10 cellular contexts compared by ENCODE assay signal in genomic region chr12:106645074-106645421, GRCh38.
A peak's percentile ranks its signal among the peaks of the same experiment; 100 is the strongest.
DNase-seq lines count a peak whose midpoint lies in the region; ATAC-seq and TF ChIP-seq lines count a peak whose summit lies in the region.
"Had no signal": no experiment of that assay in that cellular context is flagged by ENCODE, and none has a peak within 500 bp of the region (broad histone marks: within the 10 kb centered on the region; RNA-seq: fewer than 3 reads in every experiment).

No MANE protein-coding gene starts in this region.

- H3K27ac Mint-ChIP-seq in CD4-positive, alpha-beta T cell: no peak overlapping the region
- H3K27ac Mint-ChIP-seq in HFFc6: no peak overlapping the region
- H3K27ac Mint-ChIP-seq: activated CD8-positive, alpha-beta T cell treated with anti-CD3 and anti-CD28 coated beads for 36 hours; memory B cell had no signal

- no peak for TF ChIP-seq EP300 in sigmoid colon (IDR thresholded peaks at IDR 0.05)

- H3K4me3 Mint-ChIP-seq in CD4-positive, alpha-beta T cell: no peak overlapping the region
- no peak overlapping the region for H3K4me3 Mint-ChIP-seq in HFFc6
- H3K4me3 Mint-ChIP-seq: activated CD8-positive, alpha-beta T cell treated with anti-CD3 and anti-CD28 coated beads for 36 hours; memory B cell had no signal

- H4K20me1 ChIP-seq in smooth muscle cell (ENCODE audit: low read depth): no peaks in the 10 kb centered on the region

- ATAC-seq in RWPE2 (ENCODE audit: low read depth) (peak; percentile 62; the same call in 2 of the 3 replicates), Right ventricle myocardium superior (ENCODE audit: poor library complexity) (peak; percentile 92)
- ATAC-seq in CD4-positive, alpha-beta T cell (ENCODE audit: poor library complexity): no peak
- ATAC-seq: activated CD8-positive, alpha-beta T cell treated with anti-CD3 and anti-CD28 coated beads for 36 hours had no signal

- no peak for TF ChIP-seq POLR2A in sigmoid colon (IDR thresholded peaks at IDR 0.05)

- H3K36me3 ChIP-seq in RWPE2 (ENCODE audit: low read depth) (no peaks in the 10 kb centered on the region), sigmoid colon (no peaks in the 10 kb centered on the region), smooth muscle cell (ENCODE audit: low read depth) (no peaks in the 10 kb centered on the region)

- H3K27ac ChIP-seq in RWPE2 (ENCODE audit: poor library complexity, severe bottlenecking): no peak overlapping the region
- no peak overlapping the region for H3K27ac ChIP-seq in sigmoid colon
- no peak overlapping the region for H3K27ac ChIP-seq in CD4-positive, alpha-beta T cell (ENCODE audit: low read depth, low read length)
- H3K27ac ChIP-seq in smooth muscle cell (ENCODE audit: low read depth): no peak overlapping the region

- no peak overlapping the region for H3K9ac ChIP-seq in smooth muscle cell (ENCODE audit: low read depth)

- intact Hi-C loops in Right ventricle myocardium superior (cut with DNase I): no loop called here
- intact Hi-C loops in sigmoid colon (cut with DNase I): no loop called here
- intact Hi-C loops in CD4-positive, alpha-beta T cell (cut with DNase I, micrococcal nuclease): no loop called here

- CTCF ChIA-PET in CD4-positive, alpha-beta T cell (lab: Charles Lee): no interaction called here

- peak; percentile 39 for DNase-seq in HuH-7.5 (ENCODE audit: low spot score)
- DNase-seq in RWPE2 (ENCODE audit: low spot score): no peak
- peak; percentile 84 for DNase-seq in Right ventricle myocardium superior
- DNase-seq in sigmoid colon: peak; percentile 81
- no peak for DNase-seq in CD4-positive, alpha-beta T cell
- DNase-seq in smooth muscle cell (lab: John Stamatoyannopoulos, UW; ENCODE audit: unreplicated experiment): no peak
- DNase-seq in HFFc6: no peak
- no peak for DNase-seq in NAMALWA (ENCODE audit: low spot score)
- DNase-seq: activated CD8-positive, alpha-beta T cell treated with anti-CD3 and anti-CD28 coated beads for 36 hours had no signal

- no peaks in the 10 kb centered on the region for H3K79me2 ChIP-seq in smooth muscle cell (ENCODE audit: low read depth)

- H3K4me2 ChIP-seq in smooth muscle cell: no peak overlapping the region

- H3K9me3 Mint-ChIP-seq in CD4-positive, alpha-beta T cell: no peaks in the 10 kb centered on the region
- no peaks in the 10 kb centered on the region for H3K9me3 Mint-ChIP-seq in HFFc6
- H3K9me3 Mint-ChIP-seq: activated CD8-positive, alpha-beta T cell treated with anti-CD3 and anti-CD28 coated beads for 36 hours; memory B cell had no signal

- TF ChIP-seq CTCF in RWPE2 (IDR thresholded peaks at IDR 0.05; ENCODE audit: poor library complexity, severe bottlenecking): no peak
- no peak for TF ChIP-seq CTCF in sigmoid colon (IDR thresholded peaks at IDR 0.05)
- no peak for TF ChIP-seq CTCF in CD4-positive, alpha-beta T cell (IDR thresholded peaks at IDR 0.05)
- TF ChIP-seq CTCF in smooth muscle cell (IDR thresholded peaks at IDR 0.05; ENCODE audit: borderline replicate concordance, insufficient read depth, poor library complexity, severe bottlenecking): no peak
- no peak for TF ChIP-seq CTCF in HFFc6 (IDR thresholded peaks at IDR 0.05)

- WGBS in sigmoid colon, 2 donors: 22 to 69% methylated on average over 16 of the region's 16 CpGs
- 91% methylated on average over 16 of the region's 16 CpGs for WGBS in smooth muscle cell (ENCODE audit: low lambda C conversion rate)

- H3K4me1 Mint-ChIP-seq in CD4-positive, alpha-beta T cell (ENCODE audit: low read depth): no peaks in the 10 kb centered on the region
- H3K4me1 Mint-ChIP-seq in HFFc6 (ENCODE audit: low read depth): peaks cover 16% of the 10 kb centered on the region
- H3K4me1 Mint-ChIP-seq: memory B cell had no signal

- H3K9me3 ChIP-seq in RWPE2 (ENCODE audit: severe bottlenecking) (no peaks in the 10 kb centered on the region), sigmoid colon (no peaks in the 10 kb centered on the region), smooth muscle cell (replicated peaks; ENCODE audit: low read depth) (no peaks in the 10 kb centered on the region)
- H3K9me3 ChIP-seq in CD4-positive, alpha-beta T cell (ENCODE audit: control insufficient read depth, low read length): no peaks in the 10 kb centered on the region

- H3K4me3 ChIP-seq in RWPE2 (ENCODE audit: severe bottlenecking) (no peak overlapping the region), sigmoid colon (no peak overlapping the region), smooth muscle cell (no peak overlapping the region)

- H3F3A ChIP-seq in smooth muscle cell (ENCODE audit: low read depth): no peaks in the 10 kb centered on the region

- H2AFZ ChIP-seq in smooth muscle cell (ENCODE audit: low read depth): no peak overlapping the region

- H3K27me3 ChIP-seq in RWPE2 (ENCODE audit: insufficient read depth, poor library complexity, severe bottlenecking): no peaks in the 10 kb centered on the region
- H3K27me3 ChIP-seq in sigmoid colon: no peaks in the 10 kb centered on the region
- no peaks in the 10 kb centered on the region for H3K27me3 ChIP-seq in CD4-positive, alpha-beta T cell (ENCODE audit: control insufficient read depth, insufficient read depth, low read length)
- H3K27me3 ChIP-seq in smooth muscle cell (ENCODE audit: low read depth): peaks cover 4% of the 10 kb centered on the region

- POLR2A ChIA-PET in CD4-positive, alpha-beta T cell (lab: Charles Lee): no interaction called here

- H3K4me1 ChIP-seq in RWPE2 (ENCODE audit: insufficient read depth, poor library complexity, severe bottlenecking): no peaks in the 10 kb centered on the region
- no peaks in the 10 kb centered on the region for H3K4me1 ChIP-seq in sigmoid colon
- no peaks in the 10 kb centered on the region for H3K4me1 ChIP-seq in smooth muscle cell (ENCODE audit: low read depth)

- peaks cover 8% of the 10 kb centered on the region for H3K27me3 Mint-ChIP-seq in CD4-positive, alpha-beta T cell
- peaks cover 3% of the 10 kb centered on the region for H3K27me3 Mint-ChIP-seq in HFFc6 (ENCODE audit: insufficient read depth)

- H3K36me3 Mint-ChIP-seq in CD4-positive, alpha-beta T cell (ENCODE audit: low read depth): no peaks in the 10 kb centered on the region
- no peaks in the 10 kb centered on the region for H3K36me3 Mint-ChIP-seq in HFFc6 (ENCODE audit: low read depth)
- H3K36me3 Mint-ChIP-seq: memory B cell had no signal

Comparison
In these comparisons a context has a peak if more than half of its experiments do, and no peak if none do; other contexts are left out.
1. DNase-seq: peak in HuH-7.5 (single experiment), Right ventricle myocardium superior (single experiment) and sigmoid colon (single experiment); none in RWPE2 (single experiment), CD4-positive, alpha-beta T cell (0 of 10), smooth muscle cell (single experiment), HFFc6 (single experiment) and NAMALWA (single experiment).